8 cellular contexts compared by ENCODE assay signal in genomic region chr6:26022166-26022510, GRCh38. TPM values are rescaled to one million over a fixed set of nuclear protein-coding genes. Genes with fewer than 3 reads are reported as not detected.
DNase-seq lines count a peak whose midpoint lies in the region; ATAC-seq and TF ChIP-seq lines count a peak whose summit lies in the region.

No MANE protein-coding gene starts in this region.

- no peaks in the 10 kb centered on the region for H3K9me2 ChIP-seq in hepatocyte (replicated peaks; ENCODE audit: insufficient read depth)

- TF ChIP-seq POLR2A in Peyer's patch (IDR thresholded peaks at IDR 0.05): no peak

- H3K27me3 ChIP-seq in Peyer's patch (no peaks in the 10 kb centered on the region), hepatocyte (no peaks in the 10 kb centered on the region), psoas muscle (ENCODE audit: insufficient read depth in 3 of 3, low read length in 2 of 3) (peaks cover 0 to 21% (median 5%) of the 10 kb centered on the region in 3 donors)

- peak; percentile 60 for DNase-seq in GDM1 (lab: John Stamatoyannopoulos, UW)
- peak; percentile 84 for DNase-seq in LoVo (ENCODE audit: low spot score)
- DNase-seq in Peyer's patch: peak in 2 of 3 donors; percentile 64 to 79
- DNase-seq in astrocyte of the spinal cord (ENCODE audit: low read depth, low spot score): peak; percentile 87
- peak; percentile 82 for DNase-seq in hepatocyte (ENCODE audit: low spot score)
- DNase-seq in psoas muscle: no peak

- H3K4me2 ChIP-seq in hepatocyte: peak overlapping the region; percentile 82

- H3K4me1 ChIP-seq in Peyer's patch (peaks cover 0 to 6% (median 2%) of the 10 kb centered on the region in 4 donors), hepatocyte (ENCODE audit: insufficient read depth) (peaks cover 3% of the 10 kb centered on the region), psoas muscle (peaks cover 13% of the 10 kb centered on the region)

- peak overlapping the region; percentile 56 to 69 (median 62) for H3K4me3 ChIP-seq in Peyer's patch
- H3K4me3 ChIP-seq in astrocyte of the spinal cord (ENCODE audit: low read depth, low read length): peak overlapping the region; percentile 70
- peak overlapping the region; percentile 37 for H3K4me3 ChIP-seq in hepatocyte
- peak overlapping the region; percentile 83 for H3K4me3 ChIP-seq in psoas muscle

- WGBS in hepatocyte (ENCODE audit: low lambda C conversion rate, missing lambda C conversion rate): 8% methylated on average over 6 of the region's 6 CpGs
- WGBS in psoas muscle, 3 donors: 2 to 4% (median 3%) methylated on average over 6 of the region's 6 CpGs

- ATAC-seq in psoas muscle (peak; percentile 29 to 50 (median 34)), HG02938 (IDR thresholded peaks at IDR 0.05; ENCODE audit: unreplicated experiment) (no peak)
- ATAC-seq in activated CD4-positive, CD25-positive, alpha-beta regulatory T cell treated with anti-CD3 and anti-CD28 coated beads, Interleukin-2, amount 50 U/mL, for 24 hours: no peak

- in situ Hi-C loops in astrocyte of the spinal cord (cut with HindIII; ENCODE audit: low sequenced_read_pairs): no loop called here

- peak overlapping the region; percentile 34 for H2AFZ ChIP-seq in hepatocyte

- no peaks in the 10 kb centered on the region for H4K20me1 ChIP-seq in hepatocyte (ENCODE audit: insufficient read depth, poor library complexity, severe bottlenecking)

- no peaks in the 10 kb centered on the region for H3K9me3 ChIP-seq in Peyer's patch
- no peaks in the 10 kb centered on the region for H3K9me3 ChIP-seq in hepatocyte (ENCODE audit: low read depth)
- no peaks in the 10 kb centered on the region for H3K9me3 ChIP-seq in psoas muscle

- H3K36me3 ChIP-seq in Peyer's patch (no peaks in the 10 kb centered on the region), hepatocyte (replicated peaks; ENCODE audit: insufficient read depth, low read depth) (no peaks in the 10 kb centered on the region), psoas muscle (ENCODE audit: insufficient read depth in 1 of 2, low read depth in 1 of 2) (no peaks in the 10 kb centered on the region)

- intact Hi-C loops in psoas muscle (cut with DNase I): loop anchor here in 1 of 2 donors (10.0 kb wide), 2 partner anchors 513 to 1113 kb away; partner anchors contain the start of gene HMGN4

- no peak for TF ChIP-seq CTCF in Peyer's patch (IDR thresholded peaks at IDR 0.05)
- TF ChIP-seq CTCF in astrocyte of the spinal cord (IDR thresholded peaks at IDR 0.05; ENCODE audit: low read depth, low read length): no peak
- no peak for TF ChIP-seq CTCF in hepatocyte (IDR thresholded peaks at IDR 0.05; ENCODE audit: poor library complexity)
- no peak for TF ChIP-seq CTCF in psoas muscle (IDR thresholded peaks at IDR 0.05)

- H3K27ac ChIP-seq in Peyer's patch (peak overlapping the region; percentile 95 to 97 (median 96)), hepatocyte (peak overlapping the region; percentile 100), psoas muscle (peak overlapping the region; percentile 90)

- H3K79me2 ChIP-seq in hepatocyte: no peaks in the 10 kb centered on the region

RNA-seq across cellular contexts. Expression of gene TRIM38, which starts 59.5 kb away (rescaled TPM):
- 10 to 100 TPM; 15.3 to 24.8 (median 19.3) TPM for total RNA-seq in Peyer's patch
- 7.9 and 8.6 TPM in 2 replicates for total RNA-seq in hepatocyte
- 3.2 and 5.2 TPM in 2 replicates for polyA plus RNA-seq in hepatocyte
- 1 to 10 TPM; 3.1 to 7.3 (median 4.8) TPM for total RNA-seq in psoas muscle
- polyA plus RNA-seq in psoas muscle: 1 to 10 TPM; 1.4 to 5.8 (median 3.4) TPM

Comparison
In these comparisons a context has a peak if more than half of its experiments do, and no peak if none do; other contexts are left out.
1. DNase-seq: peak in GDM1 (single experiment), LoVo (single experiment), Peyer's patch (2 of 3), astrocyte of the spinal cord (single experiment) and hepatocyte (single experiment); none in psoas muscle (0 of 2).
2. ATAC-seq: peak in psoas muscle (4 of 4); none in HG02938 (single experiment) and activated CD4-positive, CD25-positive, alpha-beta regulatory T cell treated with anti-CD3 and anti-CD28 coated beads, Interleukin-2, amount 50 U/mL, for 24 hours (0 of 2).
3. Peak in every context shown above with its lines, with median percentiles within 50 percentile points of each other: H3K27ac ChIP-seq and H3K4me3 ChIP-seq.